Comparison of ENCODE assay signal across 12 cellular contexts in the genomic region with DNA sequence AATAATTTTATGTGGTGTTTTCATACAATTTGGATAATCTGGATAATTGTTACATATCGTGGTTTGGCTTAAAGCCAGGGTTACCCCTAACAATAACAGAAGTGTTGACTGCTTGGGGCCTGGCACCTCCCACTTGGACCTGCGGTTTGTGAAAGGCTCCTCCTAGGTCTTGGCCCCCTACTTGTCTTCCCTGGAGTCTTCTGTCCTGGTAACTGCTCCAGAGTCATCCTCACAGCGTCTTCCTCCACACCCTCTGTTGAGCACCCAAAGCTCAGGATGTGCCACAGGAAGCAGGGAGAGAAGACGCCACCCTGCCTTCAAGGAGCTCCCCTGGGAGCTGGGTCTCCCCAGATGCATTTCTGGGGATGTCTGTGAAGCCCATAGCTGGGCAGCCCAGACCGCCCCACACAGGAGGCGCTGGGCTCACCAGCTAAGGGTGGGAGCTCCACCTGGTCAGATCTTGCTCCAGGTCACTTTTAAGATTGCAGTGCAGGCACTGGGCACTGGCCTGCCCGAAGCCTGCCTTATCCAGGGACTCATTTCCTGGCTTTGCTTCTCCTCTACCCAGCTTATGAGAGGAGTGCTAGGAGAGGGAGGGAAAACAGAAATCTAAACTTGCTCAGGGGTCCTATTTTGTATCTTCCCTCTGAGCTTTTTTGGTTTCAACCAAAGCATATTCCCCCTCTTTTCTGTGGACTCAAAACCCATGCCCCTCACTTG.
DNase-seq lines count a peak whose midpoint lies in the region; ATAC-seq, FAIRE-seq and TF ChIP-seq lines count a peak whose summit lies in the region.
"Had no signal": no experiment of that assay in that cellular context is flagged by ENCODE, and none has a peak within 500 bp of the region (broad histone marks: within the 10 kb centered on the region; RNA-seq: fewer than 3 reads in every experiment).

No MANE protein-coding gene starts in this region.

- H3K27me3 ChIP-seq in tibial nerve, result no peaks in the 10 kb centered on the region

- no peaks in the 10 kb centered on the region for H3K36me3 Mint-ChIP-seq in activated B cell treated with CpG ODN at 0.5 μM for 24 hours (ENCODE audit: low read depth)

- peak; percentile 48 for DNase-seq in activated effector memory CD4-positive, alpha-beta T cell treated with anti-CD3 and anti-CD28 coated beads, Interleukin-2, amount 50 U/mL, for 16 hours
- DNase-seq in activated effector memory CD4-positive, alpha-beta T cell treated with Interleukin-2 at 50 U/mL for 16 hours, result no peak
- no peak for DNase-seq in activated B cell treated with CpG ODN at 0.5 μM for 24 hours
- peak; percentile 67 for DNase-seq in glomerular visceral epithelial cell (ENCODE audit: extremely low spot score)
- DNase-seq in urothelium cell line (ENCODE audit: low spot score), result peak; percentile 87
- DNase-seq in tibial nerve (ENCODE audit: low spot score in 2 of 2), result no peak
- no peak for DNase-seq in COR-L47 (lab: John Stamatoyannopoulos, UW)
- DNase-seq: NCI-H2171 treated with DMSO at 0.1 percent for 48 hours had no signal

- TF ChIP-seq CTCF in activated B cell treated with CpG ODN at 0.5 μM for 24 hours (IDR thresholded peaks at IDR 0.05) (no peak), tibial nerve (IDR thresholded peaks at IDR 0.05) (no peak)

- H3K27ac Mint-ChIP-seq in activated B cell treated with CpG ODN at 0.5 μM for 24 hours, result peak overlapping the region; percentile 43
- H3K27ac Mint-ChIP-seq: activated T-cell treated with anti-CD3 and anti-CD28 coated beads, Interleukin-2, amount 50 U/mL, for 72 hours had no signal

- FAIRE-seq in urothelium cell line (lab: Jason Lieb, UNC), result peak; percentile 94

- no peaks in the 10 kb centered on the region for H3K36me3 ChIP-seq in tibial nerve

- peak overlapping the region; percentile 42 for H3K4me3 Mint-ChIP-seq in activated B cell treated with CpG ODN at 0.5 μM for 24 hours

- peaks cover 47% of the 10 kb centered on the region for H3K4me1 Mint-ChIP-seq in activated B cell treated with CpG ODN at 0.5 μM for 24 hours

- intact Hi-C loops in activated B cell treated with CpG ODN at 0.5 μM for 24 hours (cut with micrococcal nuclease), result loop anchor here (2.0 kb wide), 1 partner anchor 446 kb away; no protein-coding TSS in a partner anchor

- peaks cover 0 to 47% (median 15%) of the 10 kb centered on the region in 4 donors for H3K4me1 ChIP-seq in tibial nerve

- no peak for ATAC-seq in activated B cell treated with CpG ODN at 0.5 μM for 24 hours (ENCODE audit: low read depth)
- ATAC-seq in GM19324 (IDR thresholded peaks at IDR 0.05; ENCODE audit: low FRiP score, unreplicated experiment), result no peak

- WGBS in tibial nerve, 2 donors, result 76 to 80% methylated on average over 7 of the region's 7 CpGs

- no peak overlapping the region for H3K4me3 ChIP-seq in tibial nerve
- H3K4me3 ChIP-seq: lung had no signal

- TF ChIP-seq EP300 in tibial nerve (IDR thresholded peaks at IDR 0.05), result no peak

- H3K9me3 Mint-ChIP-seq in activated B cell treated with CpG ODN at 0.5 μM for 24 hours, result no peaks in the 10 kb centered on the region
- H3K9me3 Mint-ChIP-seq: activated T-cell treated with anti-CD3 and anti-CD28 coated beads, Interleukin-2, amount 50 U/mL, for 72 hours had no signal

- peak overlapping the region in 2 of 4 donors; percentile 53 to 55 for H3K27ac ChIP-seq in tibial nerve
- H3K27ac ChIP-seq: HL-60 had no signal

- no peak for TF ChIP-seq POLR2A in tibial nerve (IDR thresholded peaks at IDR 0.05)

- H3K9me3 ChIP-seq in tibial nerve, result no peaks in the 10 kb centered on the region

- H3K27me3 Mint-ChIP-seq in activated B cell treated with CpG ODN at 0.5 μM for 24 hours, result no peaks in the 10 kb centered on the region

- POLR2A ChIA-PET in activated B cell treated with CpG ODN at 0.5 μM for 24 hours (lab: Charles Lee), result interaction anchor here (0.7 to 2.6 kb wide), 12 partner anchors 9 to 444 kb away, joined by 3 to 24 read pairs (median 4); a partner anchor contains a TSS

- CTCF ChIA-PET in activated B cell treated with CpG ODN at 0.5 μM for 24 hours (lab: Charles Lee), result no interaction called here

Comparison
In these comparisons a context has a peak if more than half of its experiments do, and no peak if none do; other contexts are left out.
1. DNase-seq: peak in activated effector memory CD4-positive, alpha-beta T cell treated with anti-CD3 and anti-CD28 coated beads, Interleukin-2, amount 50 U/mL, for 16 hours (single experiment), glomerular visceral epithelial cell (single experiment) and urothelium cell line (single experiment); none in activated effector memory CD4-positive, alpha-beta T cell treated with Interleukin-2 at 50 U/mL for 16 hours (single experiment), activated B cell treated with CpG ODN at 0.5 μM for 24 hours (single experiment), tibial nerve (0 of 2) and COR-L47 (single experiment).